Comparison of ENCODE assay signal across 8 cellular contexts in the genomic region with DNA sequence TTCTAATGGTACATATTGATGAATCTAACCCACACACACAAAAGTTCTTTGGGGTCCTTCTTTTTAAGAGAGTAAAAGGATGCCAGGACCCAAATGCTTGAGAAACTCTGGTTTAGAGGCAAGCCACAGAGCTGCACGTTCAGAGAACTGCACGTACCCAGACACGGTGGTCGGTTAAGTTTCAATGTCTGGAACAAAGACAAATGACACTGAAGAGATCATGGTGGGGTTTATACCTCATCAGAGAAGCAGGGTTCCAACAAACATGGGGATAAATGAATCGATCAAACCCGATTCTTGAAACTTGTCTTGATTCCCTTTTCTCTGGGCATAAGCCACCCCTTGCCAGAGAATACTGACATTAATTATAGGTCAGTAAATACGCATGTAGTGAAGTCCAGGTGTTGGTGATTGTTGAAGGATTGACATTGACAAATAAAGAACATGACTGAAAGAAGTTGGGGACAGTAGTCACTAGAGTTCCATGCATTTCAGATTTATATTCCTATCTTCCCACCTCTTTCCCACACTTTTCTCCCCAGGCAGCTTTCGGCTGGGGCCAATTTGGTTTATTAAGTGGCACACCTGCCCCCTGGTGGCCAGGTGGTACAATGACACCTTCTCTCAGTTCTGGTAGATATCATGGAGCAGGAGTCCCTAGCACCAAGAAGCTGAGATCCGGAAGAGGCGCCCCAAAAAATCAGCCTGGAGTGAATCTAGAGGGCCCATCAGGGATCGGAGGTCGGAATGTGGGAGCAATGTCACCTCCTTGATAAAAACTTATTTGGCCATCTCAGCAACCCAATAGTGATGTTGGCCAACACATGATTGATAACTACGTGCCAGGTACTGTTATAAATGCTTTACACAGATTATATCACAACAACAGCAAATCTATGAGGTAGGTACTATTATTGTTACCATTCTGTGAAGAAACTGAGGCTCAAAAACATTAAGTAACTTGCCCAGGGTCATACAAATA. TPM values are rescaled to one million over a fixed set of nuclear protein-coding genes. Genes with fewer than 3 reads are reported as not detected.
DNase-seq lines count a peak whose midpoint lies in the region; ATAC-seq, FAIRE-seq and TF ChIP-seq lines count a peak whose summit lies in the region.

No MANE protein-coding gene starts in this region.

- WGBS in thyroid gland, 2 donors = 57 to 59% methylated on average over 13 of the region's 13 CpGs

- dilution Hi-C loops in endothelial cell of umbilical vein (cut with MboI; ENCODE audit: extremely low pct_ligation_motif_present, low sequenced_read_pairs) = no loop called here

- ATAC-seq in HCT116 = peak; percentile 76
- peak; percentile 76 for ATAC-seq in mucosa of descending colon
- ATAC-seq in GM21390 (IDR thresholded peaks at IDR 0.05; ENCODE audit: unreplicated experiment) = no peak

- RAD21 ChIA-PET in HCT116 (lab: Charles Lee; ENCODE audit: low non-redundant PET in 1 of 2, low total read pairs in 2 of 2, uncharacterized antibody in 2 of 2, unreplicated experiment in 2 of 2) = interaction anchor here (0.6 to 2.7 kb wide), 20 partner anchors 8 to 122 kb away, joined by 3 to 25 read pairs (median 4); partner anchors contain the start of gene SLC48A1 (in 2 of the 2)

- H3K9me2 ChIP-seq in HCT116 (ENCODE audit: insufficient read depth) = no peaks in the 10 kb centered on the region

- no peak overlapping the region for H3K9ac ChIP-seq in HCT116 (ENCODE audit: low read length)
- H3K9ac ChIP-seq in endothelial cell of umbilical vein (replicated peaks; ENCODE audit: extremely low read depth, insufficient read depth, low read length) = no peak overlapping the region

- CTCF ChIA-PET in HCT116 (lab: Charles Lee) = interaction anchor here (0.6 to 4.7 kb wide), 33 partner anchors 10 to 328 kb away, joined by 3 to 164 read pairs (median 9); partner anchors contain the start of genes ASB8, RAPGEF3, SLC48A1 and VDR
- CTCF ChIA-PET in endothelial cell of umbilical vein (lab: Charles Lee) = interaction anchor here (0.6 to 15.5 kb wide), 34 partner anchors 9 to 816 kb away, joined by 3 to 427 read pairs (median 16); partner anchors contain the start of genes HDAC7, RAPGEF3, RPAP3 and SLC48A1

- no peak overlapping the region for H3K4me2 ChIP-seq in HCT116 (ENCODE audit: low read length)
- H3K4me2 ChIP-seq in endothelial cell of umbilical vein (ENCODE audit: insufficient read depth, low read length) = no peak overlapping the region

- H3K4me3 ChIP-seq in HCT116 (replicated peaks in 1 of 2; ENCODE audit: low read depth in 1 of 2, low read length in 2 of 2) = no peak overlapping the region
- no peak overlapping the region for H3K4me3 ChIP-seq in endothelial cell of umbilical vein (replicated peaks in 1 of 3; ENCODE audit: insufficient read depth in 1 of 3, low read depth in 1 of 3, low read length in 3 of 3)
- H3K4me3 ChIP-seq in mucosa of descending colon = no peak overlapping the region
- H3K4me3 ChIP-seq in thyroid gland (replicated peaks in 1 of 3) = no peak overlapping the region

- no TSS peak for BruUV-seq in HCT116 (replicated peaks; lab: Mats Ljungman, UMichigan)
- no TSS peak for BruUV-seq in endothelial cell of umbilical vein (replicated peaks; lab: Mats Ljungman, UMichigan)

- H3K4me1 ChIP-seq in HCT116 (ENCODE audit: control insufficient read depth in 1 of 2, insufficient read depth in 2 of 2, low read length in 2 of 2) (peaks cover 10 to 25% of the 10 kb centered on the region in 2 experiments; a peak in 2 of 4 replicates), endothelial cell of umbilical vein (ENCODE audit: control insufficient read depth, extremely low read depth, insufficient read depth, low read length) (no peaks in the 10 kb centered on the region), mucosa of descending colon (ENCODE audit: low read depth) (no peaks in the 10 kb centered on the region), thyroid gland (peaks cover 9 to 17% of the 10 kb centered on the region in 2 donors)

- DNase-seq in CD1c-positive myeloid dendritic cell (ENCODE audit: extremely low spot score) (peak; percentile 72), HCT116 (ENCODE audit: low read depth, low spot score) (peak; percentile 66), NCI-H748 (lab: John Stamatoyannopoulos, UW; ENCODE audit: unreplicated experiment) (peak; percentile 71), endothelial cell of umbilical vein (ENCODE audit: low read depth, low spot score) (peak; percentile 70), mucosa of descending colon (peak; percentile 59 to 76 (median 63)), thyroid gland (peak; percentile 71 to 83)
- DNase-seq in activated CD8-positive, alpha-beta memory T cell treated with anti-CD3 and anti-CD28 coated beads for 1 hour (ENCODE audit: extremely low read depth in 1 of 2, low read depth in 1 of 2) = peak; percentile 40 to 58

- H3K36me3 ChIP-seq in HCT116 (ENCODE audit: control insufficient read depth in 1 of 2, insufficient read depth in 2 of 2, low read length in 2 of 2) (no peaks in the 10 kb centered on the region), endothelial cell of umbilical vein (ENCODE audit: control insufficient read depth in 2 of 2, extremely low read depth in 1 of 2, insufficient read depth in 2 of 2, low read length in 2 of 2) (no peaks in the 10 kb centered on the region), mucosa of descending colon (ENCODE audit: low read depth) (no peaks in the 10 kb centered on the region), thyroid gland (no peaks in the 10 kb centered on the region)

- TF ChIP-seq CTCF in HCT116 (IDR thresholded peaks at IDR 0.05 in 2 of 3, conservative IDR thresholded peaks at IDR 0.05 in 1 of 3; ENCODE audit: borderline replicate concordance in 1 of 3, insufficient read depth in 1 of 3, low read depth in 2 of 3, low read length in 2 of 3) (peak; percentile 82 to 96 (median 95)), endothelial cell of umbilical vein (IDR thresholded peaks at IDR 0.05; ENCODE audit: extremely low read depth in 1 of 2, insufficient read depth in 1 of 2, low read depth in 1 of 2, low read length in 2 of 2) (peak; percentile 75 to 80), mucosa of descending colon (IDR thresholded peaks at IDR 0.05) (peak; percentile 85), thyroid gland (IDR thresholded peaks at IDR 0.05) (peak; percentile 85 to 95 (median 89))

- TF ChIP-seq RAD21 in HCT116 (IDR thresholded peaks at IDR 0.05; ENCODE audit: low read depth) = peak; percentile 95

- H3K27me3 ChIP-seq in HCT116 (ENCODE audit: insufficient read depth, low read length) (no peaks in the 10 kb centered on the region), endothelial cell of umbilical vein (ENCODE audit: control insufficient read depth in 2 of 2, insufficient read depth in 2 of 2, low read length in 2 of 2) (no peaks in the 10 kb centered on the region), thyroid gland (no peaks in the 10 kb centered on the region)

- H4K20me1 ChIP-seq in HCT116 (ENCODE audit: insufficient read depth) = no peaks in the 10 kb centered on the region
- no peaks in the 10 kb centered on the region for H4K20me1 ChIP-seq in endothelial cell of umbilical vein (replicated peaks; ENCODE audit: control insufficient read depth, extremely low read depth, insufficient read depth, low read length)

- H3K79me2 ChIP-seq in HCT116 (ENCODE audit: insufficient read depth, low read length) = no peaks in the 10 kb centered on the region
- H3K79me2 ChIP-seq in endothelial cell of umbilical vein (ENCODE audit: control insufficient read depth, insufficient read depth, low read length) = no peaks in the 10 kb centered on the region

- peak; percentile 91 for FAIRE-seq in endothelial cell of umbilical vein (lab: Jason Lieb, UNC)

- H2AFZ ChIP-seq in HCT116 (ENCODE audit: low read depth, low read length, poor library complexity, severe bottlenecking) (peak overlapping the region; percentile 74), endothelial cell of umbilical vein (ENCODE audit: low read depth, low read length) (no peak overlapping the region)

- intact Hi-C loops in HCT116 (cut with micrococcal nuclease) (loop anchor here (1.0 to 5.0 kb wide), 7 partner anchors 40 to 805 kb away; no protein-coding TSS in a partner anchor), endothelial cell of umbilical vein (cut with micrococcal nuclease) (loop anchor here (1.0 kb wide), 9 partner anchors 17 to 328 kb away; no protein-coding TSS in a partner anchor), mucosa of descending colon (cut with DNase I, micrococcal nuclease) (loop anchor here (5.0 to 10.0 kb wide), 4 partner anchors 50 to 123 kb away; partner anchors contain the start of gene SLC48A1 (in 1 of the 2)), thyroid gland (cut with DNase I) (loop anchor here (2.0 to 10.0 kb wide), 2 partner anchors 53 to 123 kb away; no protein-coding TSS in a partner anchor)

- H3K27ac ChIP-seq in HCT116 (ENCODE audit: low read depth, low read length) (no peak overlapping the region), endothelial cell of umbilical vein (ENCODE audit: insufficient read depth, low read depth, low read length) (no peak overlapping the region), thyroid gland (no peak overlapping the region)

- no peaks in the 10 kb centered on the region for H3K9me1 ChIP-seq in endothelial cell of umbilical vein (replicated peaks; ENCODE audit: control insufficient read depth, extremely low read depth, insufficient read depth, low read length)

- POLR2A ChIA-PET in HCT116 (lab: Charles Lee) = interaction anchor here (0.5 to 2.0 kb wide), 3 partner anchors 9 to 132 kb away, joined by 3 to 5 read pairs (median 3); partner anchors contain the start of gene RPAP3
- POLR2A ChIA-PET in endothelial cell of umbilical vein (lab: Charles Lee) = interaction anchor here (1.0 to 1.6 kb wide), 4 partner anchors 16 to 55 kb away, joined by 4 to 8 read pairs (median 5); no protein-coding TSS in a partner anchor

- H3K9me3 ChIP-seq in HCT116 (ENCODE audit: control insufficient read depth in 1 of 2, insufficient read depth in 1 of 2, low read depth in 1 of 2, low read length in 2 of 2) (no peaks in the 10 kb centered on the region), endothelial cell of umbilical vein (replicated peaks; ENCODE audit: control insufficient read depth, insufficient read depth, low read length) (no peaks in the 10 kb centered on the region), mucosa of descending colon (no peaks in the 10 kb centered on the region), thyroid gland (no peaks in the 10 kb centered on the region)

- TF ChIP-seq POLR2A in HCT116 (IDR thresholded peaks at IDR 0.05; ENCODE audit: borderline replicate concordance, extremely low read depth, insufficient read depth, insufficient read length) (no peak), endothelial cell of umbilical vein (IDR thresholded peaks at IDR 0.05; ENCODE audit: low read depth, low read length) (no peak), thyroid gland (IDR thresholded peaks at IDR 0.05) (no peak)

RNA-seq across cellular contexts. Expression of gene HDAC7, which starts 17.8 kb away (rescaled TPM):
- total RNA-seq in HCT116 (2021; ENCODE audit: unreplicated experiment) (38.1 TPM), endothelial cell of umbilical vein (249 and 252 TPM in 2 replicates), mucosa of descending colon (10 to 100 TPM; 19.5 to 67.4 (median 33.2) TPM), thyroid gland (10 to 100 TPM; 44.5 to 61.9 (median 52.6) TPM)
- 23.3 and 24.6 TPM in 2 replicates for polyA plus RNA-seq in HCT116 (2012)
- 119 and 122 TPM in 2 replicates for polyA plus RNA-seq in endothelial cell of umbilical vein
- polyA plus RNA-seq in endothelial cell of umbilical vein (2011; cell fraction: cytosol; rRNA removed) = 101 and 125 TPM in 2 replicates
- polyA plus RNA-seq in endothelial cell of umbilical vein (2011; cell fraction: nucleus; rRNA removed) = 462 and 531 TPM in 2 replicates
- 105 and 119 TPM in 2 replicates for polyA plus RNA-seq in endothelial cell of umbilical vein (2012)
- 81.4 and 95.8 TPM in 2 replicates for polyA minus RNA-seq in endothelial cell of umbilical vein
- 25.6 TPM for polyA minus RNA-seq in endothelial cell of umbilical vein (2011; cell fraction: cytosol; rRNA and poly(A)+ RNA removed)
- 127 and 192 TPM in 2 replicates for polyA minus RNA-seq in endothelial cell of umbilical vein (2011; cell fraction: nucleus; rRNA and poly(A)+ RNA removed)
